In the genomic region with DNA sequence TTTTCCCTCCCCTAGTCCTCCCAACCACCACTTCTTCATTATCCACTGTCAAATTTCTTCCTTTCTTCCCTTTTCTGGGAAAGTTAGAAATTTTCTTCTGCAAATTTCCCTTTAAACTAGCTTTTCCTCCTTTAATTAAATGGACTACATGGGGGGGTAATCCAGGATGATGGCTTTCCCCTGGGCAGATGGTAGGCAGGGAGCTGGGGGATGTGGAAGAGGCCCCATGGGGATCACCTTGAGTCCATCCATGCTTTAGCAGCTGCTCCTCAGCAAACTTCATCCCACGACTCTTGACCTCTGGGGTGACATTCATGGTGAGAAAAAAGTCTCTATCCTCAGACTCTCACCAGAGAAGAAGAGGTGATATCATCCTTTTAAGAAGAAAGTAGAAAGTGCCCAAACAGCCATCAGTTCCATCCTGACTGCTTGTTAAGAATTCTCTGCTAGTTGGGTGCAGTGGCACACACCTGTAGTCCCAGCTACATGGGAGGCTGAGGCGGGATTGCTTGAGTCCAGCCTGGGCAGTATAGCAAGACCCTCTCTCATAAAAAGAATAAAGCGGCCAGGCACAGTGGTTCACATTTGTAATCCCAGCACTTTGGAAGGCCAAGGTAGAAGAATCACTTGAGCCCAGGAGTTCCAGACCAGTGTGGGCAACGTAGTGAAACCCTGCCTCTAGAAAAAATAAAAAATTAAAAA, we compare ENCODE assay signal across 14 cellular contexts. TPM values are rescaled to one million over a fixed set of nuclear protein-coding genes. Genes with fewer than 3 reads are reported as not detected.
A peak's percentile ranks its signal among the peaks of the same experiment; 100 is the strongest.
DNase-seq lines count a peak whose midpoint lies in the region; ATAC-seq and TF ChIP-seq lines count a peak whose summit lies in the region.
"Had no signal": no experiment of that assay in that cellular context is flagged by ENCODE, and none has a peak within 500 bp of the region (broad histone marks: within the 10 kb centered on the region; RNA-seq: fewer than 3 reads in every experiment).

No MANE protein-coding gene starts in this region.

- H3K27ac ChIP-seq in HEK293 (ENCODE audit: extremely low read depth, low read depth, low read length) = no peak overlapping the region
- H3K27ac ChIP-seq: cardiac muscle cell, sigmoid colon, thyroid gland had no signal

- no peak for DNase-seq in activated CD4-positive, alpha-beta T cell treated with anti-CD3 and anti-CD28 coated beads for 36 hours
- DNase-seq in activated CD4-positive, alpha-beta T cell treated with anti-CD3 and anti-CD28 coated beads, Interleukin-2, amount 50 U/mL, for 1 hour = no peak
- DNase-seq in memory B cell (ENCODE audit: low spot score in 2 of 2) (no peak), NCI-H1092 treated with DMSO at 0.1 percent for 48 hours (lab: John Stamatoyannopoulos, UW) (no peak)
- DNase-seq: NCI-H69, thyroid gland had no signal

- peaks cover 0 to 58% of the 10 kb centered on the region in 2 experiments; a peak in 1 of 3 replicates for H3K36me3 ChIP-seq in HEK293 (ENCODE audit: control insufficient read depth in 2 of 2, insufficient read depth in 1 of 2, low read length in 2 of 2)

- TF ChIP-seq CTCF in HEK293 (tag by site-specific recombination; IDR thresholded peaks at IDR 0.05) = no peak

- no peak for ATAC-seq in activated CD4-positive, alpha-beta T cell treated with anti-CD3 and anti-CD28 coated beads for 36 hours
- ATAC-seq in memory B cell (ENCODE audit: low read depth) (no peak), GM21526 (IDR thresholded peaks at IDR 0.05; ENCODE audit: low FRiP score, unreplicated experiment) (no peak)

- peaks cover 47% of the 10 kb centered on the region for H3K4me1 Mint-ChIP-seq in activated CD4-positive, alpha-beta T cell treated with anti-CD3 and anti-CD28 coated beads for 36 hours
- H3K4me1 Mint-ChIP-seq in memory B cell = peaks cover 19% of the 10 kb centered on the region

- no peak overlapping the region for H3K4me3 Mint-ChIP-seq in activated CD4-positive, alpha-beta T cell treated with anti-CD3 and anti-CD28 coated beads for 36 hours
- no peak overlapping the region for H3K4me3 Mint-ChIP-seq in memory B cell
- H3K4me3 Mint-ChIP-seq: mesothelial cell of epicardium had no signal

- POLR2A ChIA-PET in activated CD4-positive, alpha-beta T cell treated with anti-CD3 and anti-CD28 coated beads for 36 hours (lab: Charles Lee) = no interaction called here
- POLR2A ChIA-PET in HEK293 (lab: Yijun Ruan, JAX) = interaction anchor here (2.2 kb wide), 1 partner anchor 8 kb away, joined by 11 read pairs; the partner anchor contains the start of gene NAXE

- H3K9me3 Mint-ChIP-seq in activated CD4-positive, alpha-beta T cell treated with anti-CD3 and anti-CD28 coated beads for 36 hours (ENCODE audit: low read depth) = no peaks in the 10 kb centered on the region
- no peaks in the 10 kb centered on the region for H3K9me3 Mint-ChIP-seq in memory B cell
- H3K9me3 Mint-ChIP-seq: IgD-negative memory B cell, mesothelial cell of epicardium had no signal

- intact Hi-C loops in activated CD4-positive, alpha-beta T cell treated with anti-CD3 and anti-CD28 coated beads for 36 hours (cut with DNase I, micrococcal nuclease) = no loop called here

- H3K9me3 ChIP-seq in HEK293 (ENCODE audit: control insufficient read depth, insufficient read depth, low read depth, low read length) = no peaks in the 10 kb centered on the region
- H3K9me3 ChIP-seq: sigmoid colon, thyroid gland had no signal

- no peak overlapping the region for H3K4me3 ChIP-seq in HEK293 (ENCODE audit: low read depth, low read length)
- H3K4me3 ChIP-seq: cardiac muscle cell, sigmoid colon, thyroid gland had no signal

- H3K27me3 Mint-ChIP-seq in activated CD4-positive, alpha-beta T cell treated with anti-CD3 and anti-CD28 coated beads for 36 hours = no peaks in the 10 kb centered on the region
- no peaks in the 10 kb centered on the region for H3K27me3 Mint-ChIP-seq in memory B cell
- H3K27me3 Mint-ChIP-seq: IgD-negative memory B cell had no signal

- peak overlapping the region; percentile 48 for H3K27ac Mint-ChIP-seq in activated CD4-positive, alpha-beta T cell treated with anti-CD3 and anti-CD28 coated beads for 36 hours
- H3K27ac Mint-ChIP-seq in memory B cell = peak overlapping the region; percentile 73
- H3K27ac Mint-ChIP-seq: mesothelial cell of epicardium had no signal

- CTCF ChIA-PET in activated CD4-positive, alpha-beta T cell treated with anti-CD3 and anti-CD28 coated beads for 36 hours (lab: Charles Lee) = interaction anchor here (0.6 to 3.6 kb wide), 10 partner anchors 7 to 214 kb away, joined by 3 to 19 read pairs (median 6); partner anchors contain the start of gene NAXE
- CTCF ChIA-PET in HEK293 (lab: Yijun Ruan, JAX) = interaction anchor here (0.6 to 3.3 kb wide), 9 partner anchors 7 to 276 kb away, joined by 3 to 15 read pairs (median 4); partner anchors contain the start of gene NAXE

- no peaks in the 10 kb centered on the region for H3K4me1 ChIP-seq in HEK293 (ENCODE audit: control insufficient read depth, insufficient read depth, low read length)

- peaks cover 49% of the 10 kb centered on the region for H3K36me3 Mint-ChIP-seq in activated CD4-positive, alpha-beta T cell treated with anti-CD3 and anti-CD28 coated beads for 36 hours (ENCODE audit: low read depth)
- peaks cover 20% of the 10 kb centered on the region for H3K36me3 Mint-ChIP-seq in memory B cell

TF ChIP-seq in HEK293, 187 proteins besides CTCF, POLR2A, EP300 and RAD21 (continues in another document):
- TF ChIP-seq ZNF585B (tag by site-specific recombination; IDR thresholded peaks at IDR 0.05) = no peak
- no peak for TF ChIP-seq ZNF19 (tag by site-specific recombination; IDR thresholded peaks at IDR 0.05; ENCODE audit: low read depth)
- no peak for TF ChIP-seq ZNF48 (tag by site-specific recombination; IDR thresholded peaks at IDR 0.05)
- TF ChIP-seq ZNF366 (tag by site-specific recombination; conservative IDR thresholded peaks at IDR 0.05) = no peak
- no peak for TF ChIP-seq ZNF837 (tag by site-specific recombination; IDR thresholded peaks at IDR 0.05)
- no peak for TF ChIP-seq HOXD13 (CRISPR knock-in tag; IDR thresholded peaks at IDR 0.05; ENCODE audit: borderline replicate concordance)
- TF ChIP-seq ZNF121 (tag by site-specific recombination; IDR thresholded peaks at IDR 0.05) = peak; percentile 97
- TF ChIP-seq ZNF560 (tag by site-specific recombination; IDR thresholded peaks at IDR 0.05; ENCODE audit: borderline replicate concordance) = no peak
- TF ChIP-seq, protein P1, sequence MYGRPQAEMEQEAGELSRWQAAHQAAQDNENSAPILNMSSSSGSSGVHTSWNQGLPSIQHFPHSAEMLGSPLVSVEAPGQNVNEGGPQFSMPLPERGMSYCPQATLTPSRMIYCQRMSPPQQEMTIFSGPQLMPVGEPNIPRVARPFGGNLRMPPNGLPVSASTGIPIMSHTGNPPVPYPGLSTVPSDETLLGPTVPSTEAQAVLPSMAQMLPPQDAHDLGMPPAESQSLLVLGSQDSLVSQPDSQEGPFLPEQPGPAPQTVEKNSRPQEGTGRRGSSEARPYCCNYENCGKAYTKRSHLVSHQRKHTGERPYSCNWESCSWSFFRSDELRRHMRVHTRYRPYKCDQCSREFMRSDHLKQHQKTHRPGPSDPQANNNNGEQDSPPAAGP (tag by site-specific recombination; IDR thresholded peaks at IDR 0.05) = no peak
- TF ChIP-seq ZNF280D (tag by site-specific recombination; IDR thresholded peaks at IDR 0.05) = no peak
- TF ChIP-seq ZNF280C (tag by site-specific recombination; IDR thresholded peaks at IDR 0.05) = no peak

RNA-seq across cellular contexts. Expression of gene GPATCH4, which starts 2.4 kb away (rescaled TPM):
- 10 to 100 TPM; 38.5 to 48.7 TPM for total RNA-seq in activated CD4-positive, alpha-beta T cell treated with anti-CD3 and anti-CD28 coated beads for 36 hours

RNA-seq across cellular contexts. Expression of gene NAXE, which starts 7.3 kb away (rescaled TPM):
- 10 to 100 TPM; 79.9 to 82.0 TPM for total RNA-seq in activated CD4-positive, alpha-beta T cell treated with anti-CD3 and anti-CD28 coated beads for 36 hours

RNA-seq across cellular contexts. Expression of gene TTC24, which starts 19.4 kb away (rescaled TPM):
- total RNA-seq in activated CD4-positive, alpha-beta T cell treated with anti-CD3 and anti-CD28 coated beads for 36 hours = 1 to 10 TPM; 7.3 to 9.1 TPM
- total RNA-seq: A172, mesothelial cell of epicardium, omental fat pad, sigmoid colon had no signal

RNA-seq across cellular contexts. Expression of gene HAPLN2, which starts 20.3 kb away (rescaled TPM):
- total RNA-seq in activated CD4-positive, alpha-beta T cell treated with anti-CD3 and anti-CD28 coated beads for 36 hours = under 1 TPM in 1 of 2 experiments, not detected in 1; 0.34 TPM

RNA-seq across cellular contexts. Expression of gene IQGAP3, which starts 26.5 kb away (rescaled TPM):
- total RNA-seq in activated CD4-positive, alpha-beta T cell treated with anti-CD3 and anti-CD28 coated beads for 36 hours = 10 to 100 TPM; 14.9 to 16.0 TPM
